Comparison of ENCODE assay signal across 29 cellular contexts in genomic region chr22:49609207-49609876, GRCh38.
"Had no signal": no experiment of that assay in that cellular context is flagged by ENCODE, and none has a peak within 500 bp of the region (broad histone marks: within the 10 kb centered on the region; RNA-seq: fewer than 3 reads in every experiment).

No MANE protein-coding gene starts in this region.

- H3K79me2 ChIP-seq: hepatocyte had no signal

- H3K27me3 Mint-ChIP-seq: activated CD4-positive, alpha-beta memory T cell treated with anti-CD3 and anti-CD28 coated beads for 36 hours; activated CD4-positive, alpha-beta T cell treated with anti-CD3 and anti-CD28 coated beads, Interleukin-2, amount 10 ng/mL, durations not matched to agents 24 days and 14 days; activated naive CD8-positive, alpha-beta T cell treated with anti-CD3 and anti-CD28 coated beads, Interleukin-2, amount 10 ng/mL, durations not matched to agents 7 days and 5 days; effector memory CD8-positive, alpha-beta T cell; memory B cell; naive thymus-derived CD4-positive, alpha-beta T cell; T-helper 17 cell had no signal

- H3K4me2 ChIP-seq: hepatocyte had no signal

- H3K9me3 ChIP-seq: gastrocnemius medialis, pancreas had no signal

- H3K27ac ChIP-seq: brain microvascular endothelial cell, gastrocnemius medialis, hepatocyte, pancreas, psoas muscle, thoracic aorta, upper lobe of left lung had no signal

- H3K4me1 Mint-ChIP-seq: activated CD4-positive, alpha-beta T cell treated with anti-CD3 and anti-CD28 coated beads, Interleukin-2, amount 10 ng/mL, durations not matched to agents 24 days and 14 days; activated naive CD8-positive, alpha-beta T cell treated with anti-CD3 and anti-CD28 coated beads, Interleukin-2, amount 10 ng/mL, durations not matched to agents 7 days and 5 days; memory B cell; T-helper 17 cell had no signal

- H3K4me3 ChIP-seq: gastrocnemius medialis, hepatocyte, pancreas, psoas muscle, thoracic aorta, upper lobe of left lung had no signal

- ATAC-seq: effector memory CD8-positive, alpha-beta T cell; gastrocnemius medialis; naive thymus-derived CD4-positive, alpha-beta T cell; pancreas; psoas muscle; SK-N-SH treated with all-trans-retinoic acid at 6 μM for 48 hours; stimulated activated naive CD8-positive, alpha-beta T cell treated with anti-CD3 and anti-CD28 coated beads, Interleukin-15, Interleukin-2, amounts not matched to agents 100 U/mL and 50 U/mL, for 24 hours; T-helper 17 cell had no signal

- H3K4me1 ChIP-seq: gastrocnemius medialis, pancreas, psoas muscle, upper lobe of left lung had no signal

- FAIRE-seq: astrocyte, pancreas had no signal

- H3K4me3 Mint-ChIP-seq: activated CD4-positive, alpha-beta memory T cell treated with anti-CD3 and anti-CD28 coated beads for 36 hours; activated CD4-positive, alpha-beta T cell treated with anti-CD3 and anti-CD28 coated beads, Interleukin-2, amount 10 ng/mL, durations not matched to agents 24 days and 14 days; activated naive CD8-positive, alpha-beta T cell treated with anti-CD3 and anti-CD28 coated beads, Interleukin-2, amount 10 ng/mL, durations not matched to agents 7 days and 5 days; effector memory CD8-positive, alpha-beta T cell; memory B cell; naive thymus-derived CD4-positive, alpha-beta T cell; T-helper 17 cell had no signal

- H3K27ac Mint-ChIP-seq: activated CD4-positive, alpha-beta memory T cell treated with anti-CD3 and anti-CD28 coated beads for 36 hours; activated CD4-positive, alpha-beta T cell treated with anti-CD3 and anti-CD28 coated beads, Interleukin-2, amount 10 ng/mL, durations not matched to agents 24 days and 14 days; activated naive CD8-positive, alpha-beta T cell treated with anti-CD3 and anti-CD28 coated beads, Interleukin-2, amount 10 ng/mL, durations not matched to agents 7 days and 5 days; activated T-helper 2 cell treated with anti-CD3 and anti-CD28 coated beads, Interferon-gamma antibody, Interleukin-2, Interleukin-4, amounts not matched to agents 10 μg/mL and 5 μg/mL and 100 μg/mL, durations not matched to agents 14 hours and 24 hours and 36 hours; effector memory CD8-positive, alpha-beta T cell; memory B cell; T-helper 17 cell had no signal

- H3K36me3 ChIP-seq: brain microvascular endothelial cell, gastrocnemius medialis, pancreas, thoracic aorta, upper lobe of left lung had no signal

- H3K27me3 ChIP-seq: brain microvascular endothelial cell, gastrocnemius medialis, hepatocyte, pancreas, upper lobe of left lung had no signal

- H2AFZ ChIP-seq: hepatocyte had no signal

- DNase-seq: activated CD4-positive, alpha-beta memory T cell treated with anti-CD3 and anti-CD28 coated beads for 36 hours; activated CD4-positive, alpha-beta T cell treated with anti-CD3 and anti-CD28 coated beads, Interleukin-2, amount 10 ng/mL, durations not matched to agents 24 days and 14 days; activated CD4-positive, CD25-positive, alpha-beta regulatory T cell treated with anti-CD3 and anti-CD28 coated beads, Interleukin-2, amount 50 U/mL, for 72 hours; activated naive CD4-positive, alpha-beta T cell treated with Interleukin-2 at 50 U/mL for 16 hours; activated naive CD8-positive, alpha-beta T cell treated with anti-CD3 and anti-CD28 coated beads, Interleukin-2, amount 10 ng/mL, durations not matched to agents 7 days and 5 days; activated T-cell treated with anti-CD3 and anti-CD28 coated beads, Interleukin-2, amount 50 U/mL, for 48 hours; amniotic stem cell; brain microvascular endothelial cell; cortex of kidney; effector memory CD8-positive, alpha-beta T cell; erythroblast; gastrocnemius medialis; glutamatergic neuron; kidney glomerular epithelial cell; midbrain; naive thymus-derived CD4-positive, alpha-beta T cell; nucleus accumbens; psoas muscle; stimulated activated CD4-positive, alpha-beta T cell treated with anti-CD3 and anti-CD28 coated beads, Interleukin-2, amount 100 ng/mL, for 48 hours; stimulated activated naive CD8-positive, alpha-beta T cell treated with anti-CD3 and anti-CD28 coated beads, Interleukin-15, Interleukin-2, amounts not matched to agents 100 U/mL and 50 U/mL, for 24 hours; T-helper 17 cell; upper lobe of left lung had no signal
